14 cellular contexts compared by ENCODE assay signal in genomic region chr7:133602291-133602690, GRCh38.
A peak's percentile ranks its signal among the peaks of the same experiment; 100 is the strongest.
DNase-seq lines count a peak whose midpoint lies in the region; ATAC-seq, FAIRE-seq and TF ChIP-seq lines count a peak whose summit lies in the region.
"Had no signal": no experiment of that assay in that cellular context is flagged by ENCODE, and none has a peak within 500 bp of the region (broad histone marks: within the 10 kb centered on the region; RNA-seq: fewer than 3 reads in every experiment).

No MANE protein-coding gene starts in this region.

- in situ Hi-C loops in HAP-1 (cut with MboI; ENCODE audit: low sequenced_read_pairs): no loop called here

- no peak for FAIRE-seq in frontal cortex (lab: Jason Lieb, UNC)

- CTCF ChIA-PET in WTC11 (lab: Charles Lee): no interaction called here
- CTCF ChIA-PET in CD8-positive, alpha-beta memory T cell (lab: Charles Lee): no interaction called here

- H3K4me3 ChIP-seq in AG10803 (ENCODE audit: low read length) (no peak overlapping the region), HAP-1 (no peak overlapping the region)
- no peak overlapping the region for H3K4me3 ChIP-seq in CD8-positive, alpha-beta memory T cell (ENCODE audit: low read length)
- H3K4me3 ChIP-seq: BLaER1 had no signal

- H3K4me1 ChIP-seq in foreskin keratinocyte (no peaks in the 10 kb centered on the region), HAP-1 (no peaks in the 10 kb centered on the region)
- H3K4me1 ChIP-seq in CD8-positive, alpha-beta memory T cell (ENCODE audit: insufficient read depth, low read length): no peaks in the 10 kb centered on the region

- H3K4me3 Mint-ChIP-seq in WTC11: no peak overlapping the region
- no peak overlapping the region for H3K4me3 Mint-ChIP-seq in CD8-positive, alpha-beta memory T cell
- H3K4me3 Mint-ChIP-seq: activated naive CD8-positive, alpha-beta T cell treated with anti-CD3 and anti-CD28 coated beads, Interleukin-2, amount 10 ng/mL, durations not matched to agents 7 days and 5 days; T-helper 2 cell treated with Interferon-gamma antibody and Interleukin-4, amounts not matched to agents 5 μg/mL and 100 μg/mL, for 36 hours had no signal

- H3K36me3 ChIP-seq in HAP-1 (replicated peaks): no peaks in the 10 kb centered on the region
- no peaks in the 10 kb centered on the region for H3K36me3 ChIP-seq in CD8-positive, alpha-beta memory T cell (ENCODE audit: insufficient read depth, low read length)
- H3K36me3 ChIP-seq: BLaER1 had no signal

- POLR2A ChIA-PET in WTC11 (lab: Charles Lee): no interaction called here
- POLR2A ChIA-PET in CD8-positive, alpha-beta memory T cell (lab: Charles Lee): no interaction called here

- peak overlapping the region; percentile 11; the same call in 1 of the 2 replicates for H3K27ac Mint-ChIP-seq in WTC11
- peak overlapping the region in 3 of 8 donors; percentile 25 to 79 (median 44) for H3K27ac Mint-ChIP-seq in CD8-positive, alpha-beta memory T cell
- H3K27ac Mint-ChIP-seq: activated naive CD8-positive, alpha-beta T cell treated with anti-CD3 and anti-CD28 coated beads, Interleukin-2, amount 10 ng/mL, durations not matched to agents 7 days and 5 days; T-helper 2 cell treated with Interferon-gamma antibody and Interleukin-4, amounts not matched to agents 5 μg/mL and 100 μg/mL, for 36 hours had no signal

- peaks cover 9% of the 10 kb centered on the region for H3K4me1 Mint-ChIP-seq in WTC11
- H3K4me1 Mint-ChIP-seq in CD8-positive, alpha-beta memory T cell: peaks cover 16 to 30% (median 27%) of the 10 kb centered on the region in 3 donors

- no peaks in the 10 kb centered on the region for H3K9me3 ChIP-seq in HAP-1
- H3K9me3 ChIP-seq in CD8-positive, alpha-beta memory T cell (ENCODE audit: low read length): no peaks in the 10 kb centered on the region
- H3K9me3 ChIP-seq: BLaER1 had no signal

- ATAC-seq in WTC11: no peak
- ATAC-seq in foreskin keratinocyte: no peak
- no peak for ATAC-seq in esophagus mucosa

- DNase-seq in AG10803 (ENCODE audit: low read depth) (peak; percentile 44), NCI-H1436 (lab: John Stamatoyannopoulos, UW) (peak; percentile 58), WTC11 (ENCODE audit: low spot score) (no peak), foreskin keratinocyte (peak; percentile 7 to 19), HAP-1 (ENCODE audit: low spot score in 2 of 2) (no peak), frontal cortex (ENCODE audit: low spot score in 2 of 2) (no peak)
- DNase-seq in CD8-positive, alpha-beta memory T cell: no peak
- DNase-seq: activated naive CD8-positive, alpha-beta T cell treated with anti-CD3 and anti-CD28 coated beads, Interleukin-2, amount 10 ng/mL, durations not matched to agents 7 days and 5 days; Karpas-422; nucleus accumbens had no signal

- H3K27me3 ChIP-seq in foreskin keratinocyte (no peaks in the 10 kb centered on the region), HAP-1 (ENCODE audit: low read depth) (no peaks in the 10 kb centered on the region)
- H3K27me3 ChIP-seq in CD8-positive, alpha-beta memory T cell (ENCODE audit: insufficient read depth, low read length, poor library complexity, severe bottlenecking): no peaks in the 10 kb centered on the region
- H3K27me3 ChIP-seq: BLaER1 had no signal

- H3K9me3 Mint-ChIP-seq in WTC11: no peaks in the 10 kb centered on the region
- no peaks in the 10 kb centered on the region for H3K9me3 Mint-ChIP-seq in CD8-positive, alpha-beta memory T cell
- H3K9me3 Mint-ChIP-seq: activated naive CD8-positive, alpha-beta T cell treated with anti-CD3 and anti-CD28 coated beads, Interleukin-2, amount 10 ng/mL, durations not matched to agents 7 days and 5 days; immature natural killer cell; T-helper 2 cell treated with Interferon-gamma antibody and Interleukin-4, amounts not matched to agents 5 μg/mL and 100 μg/mL, for 36 hours had no signal

- H3K36me3 Mint-ChIP-seq in WTC11: no peaks in the 10 kb centered on the region
- peaks cover 0 to 5% (median 0%) of the 10 kb centered on the region in 3 donors for H3K36me3 Mint-ChIP-seq in CD8-positive, alpha-beta memory T cell
- H3K36me3 Mint-ChIP-seq: activated naive CD8-positive, alpha-beta T cell treated with anti-CD3 and anti-CD28 coated beads, Interleukin-2, amount 10 ng/mL, durations not matched to agents 7 days and 5 days had no signal

- H3K27ac ChIP-seq in foreskin keratinocyte: no peak overlapping the region
- H3K27ac ChIP-seq in CD8-positive, alpha-beta memory T cell (ENCODE audit: low read depth, low read length): no peak overlapping the region
- H3K27ac ChIP-seq: BLaER1 had no signal

- TF ChIP-seq CTCF in AG10803 (conservative IDR thresholded peaks at IDR 0.05; ENCODE audit: low read length): no peak
- TF ChIP-seq CTCF in WTC11 (IDR thresholded peaks at IDR 0.05): no peak
- TF ChIP-seq CTCF in foreskin keratinocyte (conservative IDR thresholded peaks at IDR 0.05): no peak

- H3K27me3 Mint-ChIP-seq in WTC11 (ENCODE audit: low read depth): no peaks in the 10 kb centered on the region
- peaks cover 0 to 1% of the 10 kb centered on the region in 2 donors for H3K27me3 Mint-ChIP-seq in CD8-positive, alpha-beta memory T cell
- H3K27me3 Mint-ChIP-seq: activated naive CD8-positive, alpha-beta T cell treated with anti-CD3 and anti-CD28 coated beads, Interleukin-2, amount 10 ng/mL, durations not matched to agents 7 days and 5 days had no signal

TF ChIP-seq in WTC11, 78 proteins besides CTCF, POLR2A, EP300 and RAD21 (continues in another document):
- TF ChIP-seq, protein P1, sequence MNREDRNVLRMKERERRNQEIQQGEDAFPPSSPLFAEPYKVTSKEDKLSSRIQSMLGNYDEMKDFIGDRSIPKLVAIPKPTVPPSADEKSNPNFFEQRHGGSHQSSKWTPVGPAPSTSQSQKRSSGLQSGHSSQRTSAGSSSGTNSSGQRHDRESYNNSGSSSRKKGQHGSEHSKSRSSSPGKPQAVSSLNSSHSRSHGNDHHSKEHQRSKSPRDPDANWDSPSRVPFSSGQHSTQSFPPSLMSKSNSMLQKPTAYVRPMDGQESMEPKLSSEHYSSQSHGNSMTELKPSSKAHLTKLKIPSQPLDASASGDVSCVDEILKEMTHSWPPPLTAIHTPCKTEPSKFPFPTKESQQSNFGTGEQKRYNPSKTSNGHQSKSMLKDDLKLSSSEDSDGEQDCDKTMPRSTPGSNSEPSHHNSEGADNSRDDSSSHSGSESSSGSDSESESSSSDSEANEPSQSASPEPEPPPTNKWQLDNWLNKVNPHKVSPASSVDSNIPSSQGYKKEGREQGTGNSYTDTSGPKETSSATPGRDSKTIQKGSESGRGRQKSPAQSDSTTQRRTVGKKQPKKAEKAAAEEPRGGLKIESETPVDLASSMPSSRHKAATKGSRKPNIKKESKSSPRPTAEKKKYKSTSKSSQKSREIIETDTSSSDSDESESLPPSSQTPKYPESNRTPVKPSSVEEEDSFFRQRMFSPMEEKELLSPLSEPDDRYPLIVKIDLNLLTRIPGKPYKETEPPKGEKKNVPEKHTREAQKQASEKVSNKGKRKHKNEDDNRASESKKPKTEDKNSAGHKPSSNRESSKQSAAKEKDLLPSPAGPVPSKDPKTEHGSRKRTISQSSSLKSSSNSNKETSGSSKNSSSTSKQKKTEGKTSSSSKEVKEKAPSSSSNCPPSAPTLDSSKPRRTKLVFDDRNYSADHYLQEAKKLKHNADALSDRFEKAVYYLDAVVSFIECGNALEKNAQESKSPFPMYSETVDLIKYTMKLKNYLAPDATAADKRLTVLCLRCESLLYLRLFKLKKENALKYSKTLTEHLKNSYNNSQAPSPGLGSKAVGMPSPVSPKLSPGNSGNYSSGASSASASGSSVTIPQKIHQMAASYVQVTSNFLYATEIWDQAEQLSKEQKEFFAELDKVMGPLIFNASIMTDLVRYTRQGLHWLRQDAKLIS (CRISPR knock-in tag; IDR thresholded peaks at IDR 0.05; ENCODE audit: borderline replicate concordance): no peak
- TF ChIP-seq SMAD3 (CRISPR knock-in tag; IDR thresholded peaks at IDR 0.05; ENCODE audit: borderline replicate concordance) (no peak), CREM (CRISPR knock-in tag; IDR thresholded peaks at IDR 0.05) (no peak), IRF2 (CRISPR knock-in tag; IDR thresholded peaks at IDR 0.05; ENCODE audit: borderline replicate concordance, low read depth) (no peak), OVOL2 (CRISPR knock-in tag; IDR thresholded peaks at IDR 0.05; ENCODE audit: borderline replicate concordance) (no peak), JAZF1 (CRISPR knock-in tag; IDR thresholded peaks at IDR 0.05) (no peak), FOXK1 (CRISPR knock-in tag; IDR thresholded peaks at IDR 0.05) (no peak), E2F5 (CRISPR knock-in tag; IDR thresholded peaks at IDR 0.05) (no peak), ZBTB43 (CRISPR knock-in tag; IDR thresholded peaks at IDR 0.05) (no peak), SMAD4 (CRISPR knock-in tag; IDR thresholded peaks at IDR 0.05) (no peak), MAX (CRISPR knock-in tag; IDR thresholded peaks at IDR 0.05) (no peak), ZNF138 (CRISPR knock-in tag; conservative IDR thresholded peaks at IDR 0.05) (no peak)
- TF ChIP-seq, protein P2, sequence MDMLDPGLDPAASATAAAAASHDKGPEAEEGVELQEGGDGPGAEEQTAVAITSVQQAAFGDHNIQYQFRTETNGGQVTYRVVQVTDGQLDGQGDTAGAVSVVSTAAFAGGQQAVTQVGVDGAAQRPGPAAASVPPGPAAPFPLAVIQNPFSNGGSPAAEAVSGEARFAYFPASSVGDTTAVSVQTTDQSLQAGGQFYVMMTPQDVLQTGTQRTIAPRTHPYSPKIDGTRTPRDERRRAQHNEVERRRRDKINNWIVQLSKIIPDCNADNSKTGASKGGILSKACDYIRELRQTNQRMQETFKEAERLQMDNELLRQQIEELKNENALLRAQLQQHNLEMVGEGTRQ (CRISPR knock-in tag; IDR thresholded peaks at IDR 0.05): no peak

Comparison
In these comparisons a context has a peak if more than half of its experiments do, and no peak if none do; other contexts are left out.
1. DNase-seq: peak in AG10803 (single experiment), NCI-H1436 (single experiment) and foreskin keratinocyte (2 of 2); none in WTC11 (single experiment), HAP-1 (0 of 2), frontal cortex (0 of 2) and CD8-positive, alpha-beta memory T cell (0 of 5).